Comparison of ENCODE assay signal across 1 cellular context in the genomic region with DNA sequence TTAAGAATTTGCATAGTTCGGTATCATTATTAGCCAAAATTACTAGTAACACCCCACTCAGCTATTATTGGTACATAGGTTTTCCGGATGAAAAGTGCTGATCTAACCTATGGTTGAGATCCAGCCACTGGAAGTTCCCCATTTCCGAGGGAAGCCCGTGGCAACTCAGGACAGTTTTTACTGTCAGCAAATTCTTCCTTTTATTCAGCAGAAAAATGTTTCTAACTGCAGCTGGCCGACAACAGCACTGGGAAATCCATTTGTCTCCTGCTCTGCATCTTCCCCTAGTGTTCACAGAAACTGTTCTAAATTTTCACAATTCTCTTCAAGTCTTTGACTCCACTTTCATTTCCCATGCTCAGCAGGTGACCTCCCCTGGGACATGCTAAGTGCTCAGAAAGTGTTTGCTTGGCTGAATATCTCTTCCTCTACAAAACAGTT.
TF ChIP-seq lines count a peak whose summit lies in the region.

No MANE protein-coding gene starts in this region.

TF ChIP-seq in WTC11, 78 proteins besides CTCF, POLR2A, EP300 and RAD21 (continued from another document):
- TF ChIP-seq, protein P1, sequence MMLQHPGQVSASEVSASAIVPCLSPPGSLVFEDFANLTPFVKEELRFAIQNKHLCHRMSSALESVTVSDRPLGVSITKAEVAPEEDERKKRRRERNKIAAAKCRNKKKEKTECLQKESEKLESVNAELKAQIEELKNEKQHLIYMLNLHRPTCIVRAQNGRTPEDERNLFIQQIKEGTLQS (CRISPR knock-in tag; conservative IDR thresholded peaks at IDR 0.05) = no peak
- TF ChIP-seq, protein P2, sequence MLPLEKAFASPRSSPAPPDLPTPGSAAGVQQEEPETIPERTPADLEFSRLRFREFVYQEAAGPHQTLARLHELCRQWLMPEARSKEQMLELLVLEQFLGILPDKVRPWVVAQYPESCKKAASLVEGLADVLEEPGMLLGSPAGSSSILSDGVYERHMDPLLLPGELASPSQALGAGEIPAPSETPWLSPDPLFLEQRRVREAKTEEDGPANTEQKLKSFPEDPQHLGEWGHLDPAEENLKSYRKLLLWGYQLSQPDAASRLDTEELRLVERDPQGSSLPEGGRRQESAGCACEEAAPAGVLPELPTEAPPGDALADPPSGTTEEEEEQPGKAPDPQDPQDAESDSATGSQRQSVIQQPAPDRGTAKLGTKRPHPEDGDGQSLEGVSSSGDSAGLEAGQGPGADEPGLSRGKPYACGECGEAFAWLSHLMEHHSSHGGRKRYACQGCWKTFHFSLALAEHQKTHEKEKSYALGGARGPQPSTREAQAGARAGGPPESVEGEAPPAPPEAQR (CRISPR knock-in tag; IDR thresholded peaks at IDR 0.05) = no peak
TF ChIP-seq in WTC11: peak in this region for 0.
